In genomic region chr16:3487521-3488410, GRCh38 we compare ENCODE assay signal across 19 cellular contexts. TPM values are rescaled to one million over a fixed set of nuclear protein-coding genes. Genes with fewer than 3 reads are reported as not detected.
A peak's percentile ranks its signal among the peaks of the same experiment; 100 is the strongest.
DNase-seq lines count a peak whose midpoint lies in the region; ATAC-seq, FAIRE-seq and TF ChIP-seq lines count a peak whose summit lies in the region.
"Had no signal": no experiment of that assay in that cellular context is flagged by ENCODE, and none has a peak within 500 bp of the region (broad histone marks: within the 10 kb centered on the region; RNA-seq: fewer than 3 reads in every experiment).

No MANE protein-coding gene starts in this region.

- H4K91ac ChIP-seq in H1 (replicated peaks; ENCODE audit: insufficient read length, low read length) (no peak overlapping the region), neuronal stem cell (ENCODE audit: low read depth, low read length, poor library complexity) (no peak overlapping the region)

- no peak for FAIRE-seq in H1 (lab: Jason Lieb, UNC)

- H3K27ac ChIP-seq in H1 (ENCODE audit: low read depth, low read length) (no peak overlapping the region), neuronal stem cell (replicated peaks; ENCODE audit: low read length) (no peak overlapping the region)
- H3K27ac ChIP-seq: C4-2B, SJCRH30, thyroid gland had no signal

- no peak overlapping the region for H2AK5ac ChIP-seq in H1 (ENCODE audit: low read depth, low read length)
- no peak overlapping the region for H2AK5ac ChIP-seq in neuronal stem cell (ENCODE audit: low read depth, low read length)

- DNase-seq in M059J (ENCODE audit: low read depth) (peak; percentile 21), H1 (ENCODE audit: low read depth in 1 of 2, low spot score in 2 of 2) (no peak), neuronal stem cell (ENCODE audit: low spot score) (no peak), HCEC 1CT (no peak), kidney glomerular epithelial cell (lab: John Stamatoyannopoulos, UW) (no peak)
- DNase-seq: activated gamma-delta T cell; cortex of kidney; NCI-H1694; NCI-H446; nucleus accumbens; stimulated activated CD4-positive, alpha-beta T cell treated with anti-CD3 and anti-CD28 coated beads, Interleukin-4, amount 100 ng/mL, for 1 hour; stimulated activated CD8-positive, alpha-beta memory T cell treated with anti-CD3 and anti-CD28 coated beads, Interleukin-4, amount 100 ng/mL, for 48 hours had no signal

- H2AFZ ChIP-seq in H1 (ENCODE audit: low read length) (no peak overlapping the region), neuronal stem cell (ENCODE audit: low read length) (no peak overlapping the region)

- POLR2A ChIA-PET in H1 (lab: Charles Lee; ENCODE audit: partially characterized antibody) = interaction anchor here (0.6 kb wide), 1 partner anchor 50 kb away, joined by 3 read pairs; no protein-coding TSS in a partner anchor

- H3K56ac ChIP-seq in H1 (replicated peaks; ENCODE audit: insufficient read length, low read depth, low read length) = no peak overlapping the region

- peaks cover under 1% of the 10 kb centered on the region; the same call in 1 of the 2 replicates for H3K79me1 ChIP-seq in H1 (ENCODE audit: low read depth, low read length)
- peaks cover 12% of the 10 kb centered on the region for H3K79me1 ChIP-seq in neuronal stem cell (ENCODE audit: low read depth, low read length)

- H3K79me2 ChIP-seq in H1 (ENCODE audit: control insufficient read depth in 1 of 2, insufficient read depth in 2 of 2, low read length in 2 of 2) = no peaks in the 10 kb centered on the region

- H3K18ac ChIP-seq in H1 (ENCODE audit: extremely low read depth, low read length) (no peak overlapping the region), neuronal stem cell (ENCODE audit: low read length) (no peak overlapping the region)

- no peak overlapping the region for H3K4me3 ChIP-seq in H1 (ENCODE audit: extremely low read depth in 1 of 4, insufficient read depth in 2 of 4, low read depth in 3 of 4, low read length in 4 of 4)
- no peak overlapping the region for H3K4me3 ChIP-seq in neuronal stem cell (ENCODE audit: low read length in 2 of 2)
- H3K4me3 ChIP-seq: SJCRH30, thyroid gland had no signal

- H3K23ac ChIP-seq in H1 (ENCODE audit: insufficient read length) = no peak overlapping the region
- H3K23ac ChIP-seq in neuronal stem cell (ENCODE audit: low read depth, low read length, poor library complexity) = no peak overlapping the region

- no peak; a peak in 1 of 4 replicates for TF ChIP-seq RAD21 in H1 (IDR thresholded peaks at IDR 0.05 in 1 of 2, conservative IDR thresholded peaks at IDR 0.05 in 1 of 2; ENCODE audit: low read depth in 2 of 2, low read length in 2 of 2)

- no peak overlapping the region for H2BK120ac ChIP-seq in H1 (replicated peaks; ENCODE audit: low read depth, low read length)
- no peak overlapping the region for H2BK120ac ChIP-seq in neuronal stem cell (ENCODE audit: low read depth, low read length)

- no peak for TF ChIP-seq EP300 in H1 (IDR thresholded peaks at IDR 0.05; ENCODE audit: borderline replicate concordance in 1 of 2, low read depth in 2 of 2, low read length in 2 of 2)

- 86% methylated on average over 22 of the region's 24 CpGs; no CpG with 5 or more reads in 1 of the 2 experiments for WGBS in H1 (ENCODE audit: extremely low coverage in 1 of 2, insufficient coverage in 1 of 2, insufficient read length in 1 of 2, insufficient replicate concordance in 2 of 2, low coverage in 1 of 2, low lambda C conversion rate in 2 of 2, missing lambda C conversion rate in 1 of 2), 2 experiments
- no CpG with 5 or more reads among the region's 24 CpGs for WGBS in neuronal stem cell (ENCODE audit: extremely low coverage in 2 of 2, insufficient read length in 2 of 2, insufficient replicate concordance in 1 of 2), 2 donors

- no peak overlapping the region for H3K14ac ChIP-seq in H1 (ENCODE audit: insufficient read length)
- H3K14ac ChIP-seq in neuronal stem cell (ENCODE audit: low read length) = peak overlapping the region; percentile 56

- H2BK12ac ChIP-seq in H1 (ENCODE audit: low read depth, low read length) (no peak overlapping the region), neuronal stem cell (ENCODE audit: low read length) (no peak overlapping the region)

- H3K4me1 ChIP-seq in H1 (replicated peaks in 1 of 4; ENCODE audit: control insufficient read depth in 3 of 4, insufficient read depth in 4 of 4, low read length in 3 of 4) = no peaks in the 10 kb centered on the region
- H3K4me1 ChIP-seq in neuronal stem cell (ENCODE audit: control insufficient read depth in 2 of 2, insufficient read depth in 1 of 2, low read depth in 1 of 2, low read length in 2 of 2) = peaks cover 0 to 3% of the 10 kb centered on the region in 2 donors
- H3K4me1 ChIP-seq: thyroid gland had no signal

- CTCF ChIA-PET in H1 (lab: Charles Lee; ENCODE audit: partially characterized antibody) = interaction anchor here (1.1 to 6.7 kb wide), 2 partner anchors 9 to 177 kb away, joined by 5 to 27 read pairs; partner anchors contain the start of gene C16orf90

- TF ChIP-seq POLR2A in H1 (IDR thresholded peaks at IDR 0.05; ENCODE audit: control extremely low read depth in 1 of 2, low read depth in 2 of 2, low read length in 2 of 2) = no peak

- no peak overlapping the region for H4K5ac ChIP-seq in H1 (ENCODE audit: insufficient read length, low read depth, low read length)

- H3K9ac ChIP-seq in H1 (replicated peaks in 1 of 4; ENCODE audit: extremely low read depth in 1 of 4, low read depth in 3 of 4, low read length in 3 of 4) (no peak overlapping the region), neuronal stem cell (ENCODE audit: low read depth, low read length, poor library complexity) (peak overlapping the region; percentile 2)

- no peak overlapping the region for H2BK5ac ChIP-seq in H1 (ENCODE audit: low read depth, low read length)
- no peak overlapping the region for H2BK5ac ChIP-seq in neuronal stem cell (ENCODE audit: low read length)

- peaks cover 3 to 21% (median 15%) of the 10 kb centered on the region in 4 experiments; a peak in 5 of 8 replicates for H3K36me3 ChIP-seq in H1 (ENCODE audit: control insufficient read depth in 2 of 4, insufficient read depth in 4 of 4, low read length in 3 of 4)
- peaks cover 35 to 52% of the 10 kb centered on the region in 2 donors for H3K36me3 ChIP-seq in neuronal stem cell (replicated peaks in 1 of 2; ENCODE audit: control insufficient read depth in 2 of 2, insufficient read depth in 2 of 2, low read length in 2 of 2)

- H4K20me1 ChIP-seq in H1 (replicated peaks in 1 of 2; ENCODE audit: control insufficient read depth in 1 of 2, insufficient read depth in 2 of 2, low read length in 2 of 2) = peaks cover 2 to 13% of the 10 kb centered on the region in 2 experiments

- H3K27me3 ChIP-seq in H1 (replicated peaks in 1 of 4; ENCODE audit: control insufficient read depth in 3 of 4, extremely low read depth in 1 of 4, insufficient read depth in 3 of 4, low read length in 3 of 4) (no peaks in the 10 kb centered on the region), neuronal stem cell (ENCODE audit: control insufficient read depth in 3 of 3, insufficient read depth in 3 of 3, low read depth in 1 of 3, low read length in 3 of 3) (no peaks in the 10 kb centered on the region)
- H3K27me3 ChIP-seq: SJCRH30, thyroid gland had no signal

- H3K4me2 ChIP-seq in H1 (ENCODE audit: insufficient read depth in 1 of 2, low read depth in 2 of 2, low read length in 2 of 2) (no peak overlapping the region), neuronal stem cell (ENCODE audit: insufficient read depth, low read length, poor library complexity, severe bottlenecking) (peak overlapping the region; percentile 18)

- peak; percentile 0 to 39 (median 10) for TF ChIP-seq CTCF in H1 (IDR thresholded peaks at IDR 0.05; ENCODE audit: control extremely low read depth in 1 of 3, insufficient read depth in 1 of 3, low read depth in 1 of 3, low read length in 3 of 3)

- no peaks in the 10 kb centered on the region for H3K23me2 ChIP-seq in H1 (ENCODE audit: low read depth, low read length)

- H3K9me3 ChIP-seq in H1 (ENCODE audit: insufficient read depth in 2 of 2, low read depth in 1 of 2, low read length in 1 of 2) = no peaks in the 10 kb centered on the region
- peaks cover 0 to 5% of the 10 kb centered on the region in 2 donors for H3K9me3 ChIP-seq in neuronal stem cell (replicated peaks in 1 of 2; ENCODE audit: control insufficient read depth in 2 of 2, insufficient read depth in 1 of 2, low read depth in 1 of 2, low read length in 2 of 2)
- H3K9me3 ChIP-seq: SJCRH30, thyroid gland had no signal

- H2BK15ac ChIP-seq in H1 (ENCODE audit: low read length) = no peak overlapping the region
- no peak overlapping the region for H2BK15ac ChIP-seq in neuronal stem cell (ENCODE audit: low read length)

- H3K4ac ChIP-seq in H1 (replicated peaks; ENCODE audit: insufficient read length, low read depth, low read length) (no peak overlapping the region), neuronal stem cell (ENCODE audit: low read length) (no peak overlapping the region)

- no peak overlapping the region for H4K8ac ChIP-seq in H1 (ENCODE audit: extremely low read depth, insufficient read depth, low read length)
- peak overlapping the region; percentile 82 for H4K8ac ChIP-seq in neuronal stem cell (ENCODE audit: low read depth, low read length)

- no peak overlapping the region for H2BK20ac ChIP-seq in H1 (ENCODE audit: low read length)

- no peak for ATAC-seq in HG03039 (IDR thresholded peaks at IDR 0.05; ENCODE audit: unreplicated experiment)

RNA-seq across cellular contexts. Expression of gene C16orf90, which starts 7.5 kb away (rescaled TPM):
- total RNA-seq in M059J (2014; rRNA removed; shearing (Covaris generic)) = not detected in 2 replicates
- total RNA-seq in H1 (2021; fragmentation: NEBNext Ultra II Directional; extraction: Animal tissue kit (Norgen Biotek cat#: 25700)) = not detected in 2 replicates
- polyA plus RNA-seq in H1 (2011; rRNA removed) = not detected in 2 replicates
- not detected for polyA plus RNA-seq in H1 (2011; cell fraction: cytosol; rRNA removed)
- not detected for polyA plus RNA-seq in H1 (2011; cell fraction: nucleus; rRNA removed)
- not detected in 4 replicates for polyA plus RNA-seq in H1 (2012, experiment 1 of 2)
- polyA plus RNA-seq in H1 (2012, experiment 2 of 2) = not detected
- not detected for polyA plus RNA-seq in H1 (2013, experiment 1 of 2)
- polyA plus RNA-seq in H1 (2013, experiment 2 of 2) = not detected
- polyA minus RNA-seq in H1 (2011; rRNA and poly(A)+ RNA removed) = not detected in 2 replicates
- polyA minus RNA-seq in H1 (2011; cell fraction: cytosol; rRNA and poly(A)+ RNA removed) = not detected
- polyA minus RNA-seq in H1 (2011; cell fraction: nucleus; rRNA and poly(A)+ RNA removed) = not detected
- not detected for polyA plus RNA-seq in neuronal stem cell (2013, experiment 1 of 2)
- polyA plus RNA-seq in neuronal stem cell (2013, experiment 2 of 2) = not detected
- total RNA-seq: aorta, mesothelial cell of epicardium, SJCRH30, thyroid gland had no signal
- polyA plus RNA-seq: aorta, esophagus had no signal

RNA-seq across cellular contexts. Expression of gene CLUAP1, which starts 13.0 kb away (rescaled TPM):
- 13.9 and 16.5 TPM in 2 replicates for total RNA-seq in M059J (2014; rRNA removed; shearing (Covaris generic))
- total RNA-seq in H1 (2021; fragmentation: NEBNext Ultra II Directional; extraction: Animal tissue kit (Norgen Biotek cat#: 25700)) = 11.5 and 15.1 TPM in 2 replicates
- polyA plus RNA-seq in H1 (2011; rRNA removed) = 4.0 and 4.8 TPM in 2 replicates
- 8.8 TPM for polyA plus RNA-seq in H1 (2011; cell fraction: cytosol; rRNA removed)
- 4.2 TPM for polyA plus RNA-seq in H1 (2011; cell fraction: nucleus; rRNA removed)
- polyA plus RNA-seq in H1 (2012, experiment 1 of 2) = 8.5 to 13.0 TPM (median 11.9 TPM) in 4 replicates
- 2.7 TPM for polyA plus RNA-seq in H1 (2012, experiment 2 of 2)
- 6.9 TPM for polyA plus RNA-seq in H1 (2013, experiment 1 of 2)
- polyA plus RNA-seq in H1 (2013, experiment 2 of 2) = 6.8 TPM
- polyA minus RNA-seq in H1 (2011; rRNA and poly(A)+ RNA removed) = 9.0 and 13.4 TPM in 2 replicates
- polyA minus RNA-seq in H1 (2011; cell fraction: cytosol; rRNA and poly(A)+ RNA removed) = 12.3 TPM
- 10.6 TPM for polyA minus RNA-seq in H1 (2011; cell fraction: nucleus; rRNA and poly(A)+ RNA removed)
- 16.0 TPM for polyA plus RNA-seq in neuronal stem cell (2013, experiment 1 of 2)
- polyA plus RNA-seq in neuronal stem cell (2013, experiment 2 of 2) = 15.9 TPM

RNA-seq across cellular contexts. Expression of gene NAA60, which starts 44.3 kb away (rescaled TPM):
- 9.1 and 18.8 TPM in 2 replicates for total RNA-seq in M059J (2014; rRNA removed; shearing (Covaris generic))
- 47.6 and 48.3 TPM in 2 replicates for total RNA-seq in H1 (2021; fragmentation: NEBNext Ultra II Directional; extraction: Animal tissue kit (Norgen Biotek cat#: 25700))
- polyA plus RNA-seq in H1 (2011; rRNA removed) = 34.1 and 61.0 TPM in 2 replicates
- polyA plus RNA-seq in H1 (2011; cell fraction: cytosol; rRNA removed) = 33.0 TPM
- 48.7 TPM for polyA plus RNA-seq in H1 (2011; cell fraction: nucleus; rRNA removed)
- polyA plus RNA-seq in H1 (2012, experiment 1 of 2) = 41.4 to 49.1 TPM (median 44.4 TPM) in 4 replicates
- 52.5 TPM for polyA plus RNA-seq in H1 (2012, experiment 2 of 2)
- 47.4 TPM for polyA plus RNA-seq in H1 (2013, experiment 1 of 2)
- polyA plus RNA-seq in H1 (2013, experiment 2 of 2) = 50.5 TPM
- polyA minus RNA-seq in H1 (2011; rRNA and poly(A)+ RNA removed) = 17.2 and 21.9 TPM in 2 replicates
- polyA minus RNA-seq in H1 (2011; cell fraction: cytosol; rRNA and poly(A)+ RNA removed) = 29.6 TPM
- polyA minus RNA-seq in H1 (2011; cell fraction: nucleus; rRNA and poly(A)+ RNA removed) = 22.6 TPM
- 60.5 TPM for polyA plus RNA-seq in neuronal stem cell (2013, experiment 1 of 2)
- 63.6 TPM for polyA plus RNA-seq in neuronal stem cell (2013, experiment 2 of 2)

RNA-seq across cellular contexts. Expression of gene ZNF597, which starts 44.5 kb away (rescaled TPM):
- 3.4 and 4.9 TPM in 2 replicates for total RNA-seq in M059J (2014; rRNA removed; shearing (Covaris generic))
- 2.3 and 2.6 TPM in 2 replicates for total RNA-seq in H1 (2021; fragmentation: NEBNext Ultra II Directional; extraction: Animal tissue kit (Norgen Biotek cat#: 25700))
- 0.63 and 0.68 TPM in 2 replicates for polyA plus RNA-seq in H1 (2011; rRNA removed)
- polyA plus RNA-seq in H1 (2011; cell fraction: cytosol; rRNA removed) = 0.94 TPM
- 0.68 TPM for polyA plus RNA-seq in H1 (2011; cell fraction: nucleus; rRNA removed)
- polyA plus RNA-seq in H1 (2012, experiment 1 of 2) = 1.1 to 1.7 TPM (median 1.3 TPM) in 4 replicates
- polyA plus RNA-seq in H1 (2012, experiment 2 of 2) = 0.14 TPM
- 1.5 TPM for polyA plus RNA-seq in H1 (2013, experiment 1 of 2)
- polyA plus RNA-seq in H1 (2013, experiment 2 of 2) = 1.6 TPM
- polyA minus RNA-seq in H1 (2011; rRNA and poly(A)+ RNA removed) = 2.2 and 2.7 TPM in 2 replicates
- 1.0 TPM for polyA minus RNA-seq in H1 (2011; cell fraction: cytosol; rRNA and poly(A)+ RNA removed)
- 2.4 TPM for polyA minus RNA-seq in H1 (2011; cell fraction: nucleus; rRNA and poly(A)+ RNA removed)
- polyA plus RNA-seq in neuronal stem cell (2013, experiment 1 of 2) = 0.88 TPM
- 0.89 TPM for polyA plus RNA-seq in neuronal stem cell (2013, experiment 2 of 2)
